21 cellular contexts compared by ENCODE assay signal in the genomic region with DNA sequence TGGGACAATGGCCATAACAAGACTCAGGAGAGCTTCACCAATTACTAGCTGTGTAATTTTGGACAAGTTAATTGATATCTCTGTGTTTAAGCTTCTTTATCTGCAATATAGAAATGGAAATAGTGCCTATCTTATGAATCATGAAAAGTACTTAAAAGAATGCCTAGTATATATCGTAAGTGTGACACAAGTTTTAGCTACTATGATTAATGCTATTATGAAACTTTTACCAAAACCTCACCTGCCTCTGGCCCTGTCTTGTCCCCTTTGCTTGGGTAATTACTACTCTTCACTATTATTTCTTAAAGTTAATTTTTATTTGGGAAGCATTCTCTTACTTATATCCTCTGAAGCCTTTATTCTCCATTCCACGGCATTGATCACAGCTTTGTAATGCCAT.
"Had no signal": no experiment of that assay in that cellular context is flagged by ENCODE, and none has a peak within 500 bp of the region (broad histone marks: within the 10 kb centered on the region; RNA-seq: fewer than 3 reads in every experiment).

No MANE protein-coding gene starts in this region.

- DNase-seq: KBM-7, MG63, NCI-H1092, NCI-H1105 treated with DMSO at 0.1 percent for 48 hours, NCI-H1417 treated with DMSO at 0.1 percent for 48 hours, NCI-H146, NCI-H1694 treated with DMSO at 0.1 percent for 48 hours, NCI-H2029, NCI-H2081 treated with DMSO at 0.1 percent for 48 hours, NCI-H2171, NCI-H226, NCI-H446, NCI-H510A, NCI-H524 treated with DMSO at 0.1 percent for 48 hours, NCI-H69, NCI-H774, Right ventricle myocardium superior, SIG-M5 had no signal

- H3K4me1 ChIP-seq: SJSA1 had no signal

- H3K36me3 ChIP-seq: MG63, SJSA1 had no signal

- H3K27ac ChIP-seq: SJSA1, SK-N-MC had no signal

- H3K4me3 ChIP-seq: MG63, SJSA1, SK-N-MC had no signal

- H3K27me3 ChIP-seq: MG63, SJSA1 had no signal

- ATAC-seq: Panc1 had no signal

- H3K9me3 ChIP-seq: MG63, SJSA1 had no signal
